ENCODE assay signal across 5 cellular contexts in the genomic region with DNA sequence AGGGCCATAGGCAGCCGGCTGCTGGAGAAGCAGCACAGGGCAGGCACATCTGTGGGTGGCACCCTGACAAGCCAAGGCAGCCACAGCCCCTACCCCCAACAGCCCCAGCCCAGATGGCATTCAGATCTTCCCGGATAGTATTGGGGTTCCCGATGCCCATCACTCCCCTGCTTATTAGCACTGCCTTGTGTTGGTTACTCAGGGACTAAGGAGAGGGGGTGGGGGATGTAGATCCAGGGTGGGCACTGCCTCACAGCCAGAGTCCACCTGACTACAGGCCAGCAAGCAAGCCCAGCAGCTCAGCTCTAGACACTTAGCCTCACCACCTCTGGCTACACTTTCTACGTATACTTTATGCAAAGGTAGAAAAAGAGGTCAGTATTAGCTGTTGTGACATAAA. TPM values are rescaled to one million over a fixed set of nuclear protein-coding genes. Genes with fewer than 3 reads are reported as not detected.
"Had no signal": no experiment of that assay in that cellular context is flagged by ENCODE, and none has a peak within 500 bp of the region (broad histone marks: within the 10 kb centered on the region; RNA-seq: fewer than 3 reads in every experiment).

No MANE protein-coding gene starts in this region.

RNA-seq across cellular contexts. Expression of a gene that starts 30.7 kb away (rescaled TPM):
- total RNA-seq: HepG2, HT-29, HT1080, IMR-90, K562 had no signal
